Comparison of ENCODE assay signal across 22 cellular contexts in the genomic region with DNA sequence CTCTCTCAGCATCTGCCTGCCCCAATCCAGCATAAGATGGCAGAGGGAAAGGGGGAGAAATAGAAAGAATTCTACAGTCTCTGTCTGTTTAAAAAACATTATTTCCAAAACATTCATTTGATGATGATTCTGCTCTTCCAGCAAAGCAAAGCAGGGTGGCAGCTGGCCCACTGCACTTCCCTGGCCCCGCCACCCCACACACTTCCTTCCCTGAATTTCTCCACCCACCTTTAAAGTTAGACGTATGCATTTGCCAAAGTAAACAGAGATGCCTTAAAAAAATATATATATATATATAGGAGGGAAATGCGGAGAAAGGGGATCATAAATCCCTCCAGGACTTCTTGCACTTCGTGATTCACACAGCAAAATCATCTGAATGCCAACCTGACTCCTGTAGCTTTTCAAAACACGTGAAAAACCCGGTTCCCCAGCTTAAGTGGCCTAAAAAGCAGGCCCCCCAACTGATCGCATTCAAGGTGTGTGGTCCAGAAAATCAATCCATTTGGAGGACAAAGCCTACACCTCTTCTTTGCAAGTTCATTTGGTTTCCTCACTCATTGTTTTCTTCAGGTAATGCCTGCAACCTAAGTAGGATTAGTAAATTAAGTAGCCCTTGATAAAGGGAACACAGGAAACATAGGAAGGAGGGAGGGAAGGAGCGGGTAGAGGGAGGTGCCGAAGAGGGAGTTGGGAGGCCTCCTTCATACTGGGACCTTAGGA.
DNase-seq lines count a peak whose midpoint lies in the region; ATAC-seq and TF ChIP-seq lines count a peak whose summit lies in the region.
"Had no signal": no experiment of that assay in that cellular context is flagged by ENCODE, and none has a peak within 500 bp of the region (broad histone marks: within the 10 kb centered on the region; RNA-seq: fewer than 3 reads in every experiment).

No MANE protein-coding gene starts in this region.

- H3K27ac Mint-ChIP-seq in endodermal cell = peak overlapping the region; percentile 79
- H3K27ac Mint-ChIP-seq: activated CD4-positive, alpha-beta memory T cell treated with anti-CD3 and anti-CD28 coated beads, Interleukin-2, amount 10 ng/mL, durations not matched to agents 7 days and 5 days; CD14-positive monocyte had no signal

- intact Hi-C loops in A673 (cut with micrococcal nuclease; ENCODE audit: unreplicated experiment) (loop anchor here (10.0 kb wide), 1 partner anchor 207 kb away; no protein-coding TSS in a partner anchor), left colon (cut with DNase I, micrococcal nuclease) (no loop called here), left ventricle myocardium superior (cut with micrococcal nuclease) (no loop called here), sciatic nerve (cut with DNase I) (no loop called here)

- BruUV-seq in A673 (replicated peaks; lab: Mats Ljungman, UMichigan) = no TSS peak

- no peaks in the 10 kb centered on the region for H3K9me3 ChIP-seq in A673 (ENCODE audit: low read depth, low read length, poor library complexity, severe bottlenecking)
- no peaks in the 10 kb centered on the region for H3K9me3 ChIP-seq in HUES48 (ENCODE audit: control insufficient read depth, insufficient read depth, low read length)
- H3K9me3 ChIP-seq in endodermal cell (ENCODE audit: control insufficient read depth, low read length) = no peaks in the 10 kb centered on the region
- H3K9me3 ChIP-seq: A549, right atrium auricular region had no signal

- peak overlapping the region; percentile 30 for H3K4me3 Mint-ChIP-seq in endodermal cell
- H3K4me3 Mint-ChIP-seq: activated CD4-positive, alpha-beta memory T cell treated with anti-CD3 and anti-CD28 coated beads, Interleukin-2, amount 10 ng/mL, durations not matched to agents 7 days and 5 days; CD14-positive monocyte; central memory CD8-positive, alpha-beta T cell had no signal

- H3K36me3 ChIP-seq in A673 (ENCODE audit: insufficient read depth, low read length, poor library complexity, severe bottlenecking) (no peaks in the 10 kb centered on the region), HUES48 (ENCODE audit: control insufficient read depth, insufficient read depth, low read length) (no peaks in the 10 kb centered on the region), endodermal cell (ENCODE audit: control insufficient read depth, insufficient read depth, low read length) (no peaks in the 10 kb centered on the region)
- H3K36me3 ChIP-seq: right atrium auricular region had no signal

- H3K27ac ChIP-seq in A673 (ENCODE audit: low read depth, low read length, poor library complexity, severe bottlenecking) = peak overlapping the region; percentile 99
- H3K27ac ChIP-seq in HUES48 (ENCODE audit: low read depth, low read length) = peak overlapping the region; percentile 64
- H3K27ac ChIP-seq in endodermal cell (ENCODE audit: low read depth, low read length) = no peak overlapping the region
- H3K27ac ChIP-seq: A549, right atrium auricular region had no signal

- H3K4me3 ChIP-seq in A673 (ENCODE audit: low read depth, low read length, poor library complexity, severe bottlenecking) = no peak overlapping the region
- H3K4me3 ChIP-seq in HUES48 (ENCODE audit: low read depth, low read length) = peak overlapping the region; percentile 12; the same call in 1 of the 2 replicates
- H3K4me3 ChIP-seq in endodermal cell (ENCODE audit: low read length) = peak overlapping the region; percentile 46
- H3K4me3 ChIP-seq: A549, K562, right atrium auricular region had no signal

- H3K4me1 ChIP-seq in A673 (ENCODE audit: insufficient read depth, low read length, poor library complexity, severe bottlenecking) (peaks cover 85% of the 10 kb centered on the region), HUES48 (ENCODE audit: control insufficient read depth, insufficient read depth, low read length) (peaks cover 41% of the 10 kb centered on the region), endodermal cell (ENCODE audit: control insufficient read depth, insufficient read depth, low read length) (peaks cover 26% of the 10 kb centered on the region)
- H3K4me1 ChIP-seq: A549, right atrium auricular region had no signal

- no peaks in the 10 kb centered on the region for H3K9me3 Mint-ChIP-seq in endodermal cell
- H3K9me3 Mint-ChIP-seq: activated CD4-positive, alpha-beta memory T cell treated with anti-CD3 and anti-CD28 coated beads, Interleukin-2, amount 10 ng/mL, durations not matched to agents 7 days and 5 days; central memory CD8-positive, alpha-beta T cell had no signal

- POLR2A ChIA-PET in A673 (lab: Charles Lee; ENCODE audit: low non-redundant PET) = interaction anchor here (0.8 kb wide), 1 partner anchor 29 kb away, joined by 6 read pairs; no protein-coding TSS in a partner anchor

- DNase-seq in A673 (ENCODE audit: low spot score) (peak; percentile 35), endodermal cell (peak; percentile 74), left colon (no peak), left ventricle myocardium superior (no peak), sciatic nerve (ENCODE audit: low spot score) (no peak)
- DNase-seq: activated CD4-positive, alpha-beta memory T cell treated with anti-CD3 and anti-CD28 coated beads, Interleukin-2, amount 10 ng/mL, durations not matched to agents 7 days and 5 days; aorta; DMS153; GOT3; NCI-H187; NCI-H345; occipital lobe; T1000 had no signal

- H3K27me3 ChIP-seq in A673 (replicated peaks; ENCODE audit: insufficient read depth, low read depth, low read length, poor library complexity) (no peaks in the 10 kb centered on the region), HUES48 (ENCODE audit: control insufficient read depth, insufficient read depth, low read length) (no peaks in the 10 kb centered on the region), endodermal cell (ENCODE audit: control insufficient read depth, insufficient read depth, low read length, poor library complexity, severe bottlenecking) (peaks cover 9% of the 10 kb centered on the region)
- H3K27me3 ChIP-seq: right atrium auricular region had no signal

- WGBS in endodermal cell (ENCODE audit: insufficient coverage in 1 of 2, insufficient read length in 1 of 2), 2 experiments = 41 to 60% methylated on average over 5 to 8 of the region's 9 CpGs

- CTCF ChIA-PET in A673 (lab: Charles Lee) = no interaction called here

- H3K9ac ChIP-seq in HUES48 (ENCODE audit: low read depth, low read length) (peak overlapping the region; percentile 2; the same call in 1 of the 2 replicates), endodermal cell (ENCODE audit: extremely low read depth, low read length, poor library complexity, severe bottlenecking) (no peak overlapping the region)

- no peaks in the 10 kb centered on the region for H3K27me3 Mint-ChIP-seq in endodermal cell (ENCODE audit: insufficient read depth)

- peaks cover 48% of the 10 kb centered on the region for H3K4me1 Mint-ChIP-seq in endodermal cell
- H3K4me1 Mint-ChIP-seq: activated CD4-positive, alpha-beta memory T cell treated with anti-CD3 and anti-CD28 coated beads, Interleukin-2, amount 10 ng/mL, durations not matched to agents 7 days and 5 days had no signal

- H3K36me3 Mint-ChIP-seq in endodermal cell (ENCODE audit: low read depth) = no peaks in the 10 kb centered on the region
- H3K36me3 Mint-ChIP-seq: CD14-positive monocyte had no signal

- ATAC-seq in left colon (peak; percentile 56), left ventricle myocardium superior (no peak), sciatic nerve (no peak), GM18520 (IDR thresholded peaks at IDR 0.05; ENCODE audit: unreplicated experiment) (no peak), GM18858 (IDR thresholded peaks at IDR 0.05; ENCODE audit: unreplicated experiment) (no peak)
- ATAC-seq: A549, esophagus mucosa, K562 had no signal

- no peak for TF ChIP-seq CTCF in A673 (conservative IDR thresholded peaks at IDR 0.05; ENCODE audit: low read depth, low read length)
- no peak for TF ChIP-seq CTCF in endodermal cell (conservative IDR thresholded peaks at IDR 0.05)

Comparison
In these comparisons a context has a peak if more than half of its experiments do, and no peak if none do; other contexts are left out.
1. DNase-seq: peak in A673 (single experiment) and endodermal cell (single experiment); none in left colon (0 of 2), left ventricle myocardium superior (single experiment) and sciatic nerve (single experiment).